In the genomic region with DNA sequence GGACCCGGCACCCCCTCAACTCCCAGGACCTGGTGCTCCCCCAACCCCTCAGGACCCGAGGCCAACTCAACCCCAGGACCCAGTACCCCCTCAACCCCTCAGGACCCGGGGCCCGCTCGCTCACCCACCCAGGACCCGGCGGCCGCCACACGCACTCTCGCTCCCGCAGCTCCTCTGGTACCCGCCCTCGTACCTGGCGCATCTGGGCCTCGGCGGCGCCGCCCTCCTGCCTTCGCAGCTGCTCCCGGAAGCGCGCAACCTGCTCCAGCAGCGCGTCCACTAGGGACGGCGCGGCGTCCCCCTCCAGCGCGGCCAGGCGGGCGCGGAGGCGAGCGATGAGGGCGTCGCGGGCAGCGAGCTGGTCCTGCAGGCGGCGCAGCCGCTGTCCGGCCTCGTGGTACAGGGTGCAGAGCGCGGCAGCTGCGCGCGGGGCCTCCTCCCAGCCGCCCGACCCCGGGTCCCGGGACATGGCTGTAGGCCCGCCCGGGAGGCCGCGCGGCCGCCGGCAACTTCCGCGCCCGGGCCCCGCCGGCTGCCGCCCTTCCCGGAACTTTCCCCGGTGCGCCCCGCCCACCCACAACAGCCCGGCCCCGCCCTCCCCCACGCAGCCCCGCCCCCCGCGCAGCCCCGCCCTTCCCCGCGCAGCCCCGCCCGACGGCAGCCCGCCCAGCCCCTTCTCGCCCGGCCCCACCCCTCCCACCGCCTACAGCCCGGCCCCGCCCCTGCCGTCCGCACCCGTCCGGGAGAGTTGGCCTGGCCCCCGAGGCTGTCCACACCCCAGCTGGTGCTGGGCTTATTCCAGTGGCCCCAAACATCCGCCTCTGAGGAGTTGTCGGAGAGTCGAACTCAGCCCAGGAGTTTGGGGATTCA, we compare ENCODE assay signal across 8 cellular contexts. TPM values are rescaled to one million over a fixed set of nuclear protein-coding genes. Genes with fewer than 3 reads are reported as not detected.
A peak's percentile ranks its signal among the peaks of the same experiment; 100 is the strongest.
DNase-seq lines count a peak whose midpoint lies in the region; ATAC-seq and TF ChIP-seq lines count a peak whose summit lies in the region.

A gene with protein sequence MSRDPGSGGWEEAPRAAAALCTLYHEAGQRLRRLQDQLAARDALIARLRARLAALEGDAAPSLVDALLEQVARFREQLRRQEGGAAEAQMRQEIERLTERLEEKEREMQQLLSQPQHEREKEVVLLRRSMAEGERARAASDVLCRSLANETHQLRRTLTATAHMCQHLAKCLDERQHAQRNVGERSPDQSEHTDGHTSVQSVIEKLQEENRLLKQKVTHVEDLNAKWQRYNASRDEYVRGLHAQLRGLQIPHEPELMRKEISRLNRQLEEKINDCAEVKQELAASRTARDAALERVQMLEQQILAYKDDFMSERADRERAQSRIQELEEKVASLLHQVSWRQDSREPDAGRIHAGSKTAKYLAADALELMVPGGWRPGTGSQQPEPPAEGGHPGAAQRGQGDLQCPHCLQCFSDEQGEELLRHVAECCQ (minus strand): TSS at position 516 of the 870 bp plus-strand sequence. CDS start 47 bp downstream, at position 469.

- ATAC-seq in GM18505 (IDR thresholded peaks at IDR 0.05; ENCODE audit: unreplicated experiment) (peak; percentile 65), HG03064 (IDR thresholded peaks at IDR 0.05; ENCODE audit: low read depth, unreplicated experiment) (peak; percentile 63)

- no peaks in the 10 kb centered on the region for H3K27me3 ChIP-seq in dorsolateral prefrontal cortex

- peak in 43 of 56 donors; percentile 6 to 58 (median 34) for TF ChIP-seq CTCF in dorsolateral prefrontal cortex (IDR thresholded peaks at IDR 0.05 in 54 of 56, conservative IDR thresholded peaks at IDR 0.05 in 2 of 56; ENCODE audit: low read depth in 1 of 56, partially characterized antibody in 56 of 56)
- no peak for TF ChIP-seq CTCF in lower leg skin (IDR thresholded peaks at IDR 0.05)

- peak within 1 kb of the TSS in 55 of 59 donors; percentile 39 to 87 (median 75) for H3K27ac ChIP-seq in dorsolateral prefrontal cortex

- intact Hi-C loops in dorsolateral prefrontal cortex (cut with DNase I) (loop anchor here in 1 of 2 donors (10.0 kb wide), 1 partner anchor 221 kb away; a partner anchor contains a TSS), lower leg skin (cut with DNase I; ENCODE audit: low total_unique reads) (no loop called here)

- TF ChIP-seq POLR2A in GM18505 (IDR thresholded peaks at IDR 0.05; ENCODE audit: borderline replicate concordance, extremely low read depth, insufficient read depth, insufficient read length) (peak; percentile 81), lower leg skin (IDR thresholded peaks at IDR 0.05) (no peak)

- WGBS in lower leg skin, 2 donors, result 0 to 1% methylated on average over 16 to 42 of the region's 96 CpGs

- DNase-seq in 8988T (peak; percentile 93), NCI-H446 treated with DMSO at 0.1 percent for 48 hours (lab: John Stamatoyannopoulos, UW) (peak; percentile 1), dorsolateral prefrontal cortex (peak; percentile 33 to 80 (median 52)), lower leg skin (ENCODE audit: low spot score in 2 of 2) (peak; percentile 78 to 97)
- peak; percentile 75 to 76 for DNase-seq in activated CD4-positive, alpha-beta T cell treated with anti-CD3 and anti-CD28 coated beads, Interleukin-2, amount 50 U/mL, for 48 hours
- peak; percentile 70 to 77 for DNase-seq in stimulated activated CD4-positive, alpha-beta T cell treated with anti-CD3 and anti-CD28 coated beads, Interleukin-4, amount 100 ng/mL, for 48 hours (ENCODE audit: low read depth in 2 of 2)

- H3K4me3 ChIP-seq in dorsolateral prefrontal cortex (peak within 1 kb of the TSS; percentile 62 to 94 (median 81)), lower leg skin (ENCODE audit: low read depth, poor library complexity, severe bottlenecking) (peak within 1 kb of the TSS; percentile 78)

RNA-seq across cellular contexts. Expression of the gene that starts here (rescaled TPM):
- 10 to 100 TPM in 94 of 120 experiments, 1 to 10 TPM in 26; 4.8 to 32.4 (median 12.7) TPM for total RNA-seq in dorsolateral prefrontal cortex
- 10 to 100 TPM; 37.9 to 42.5 (median 40.3) TPM for total RNA-seq in lower leg skin

Comparison
In these comparisons a context has a peak if more than half of its experiments do, and no peak if none do; other contexts are left out.
1. Peak in every context shown above with its lines: DNase-seq, ATAC-seq, H3K4me3 ChIP-seq and H3K27ac ChIP-seq.
2. DNase-seq: peak in every context shown above with its lines; median percentile 93 in 8988T; 88 in lower leg skin; 76 in activated CD4-positive, alpha-beta T cell treated with anti-CD3 and anti-CD28 coated beads, Interleukin-2, amount 50 U/mL, for 48 hours; 74 in stimulated activated CD4-positive, alpha-beta T cell treated with anti-CD3 and anti-CD28 coated beads, Interleukin-4, amount 100 ng/mL, for 48 hours; 52 in dorsolateral prefrontal cortex; 1 in NCI-H446 treated with DMSO at 0.1 percent for 48 hours.
3. CTCF ChIP-seq: peak in dorsolateral prefrontal cortex (43 of 56); none in lower leg skin (0 of 3).